8 cellular contexts compared by ENCODE assay signal in genomic region chr10:99630439-99630838, GRCh38. TPM values are rescaled to one million over a fixed set of nuclear protein-coding genes. Genes with fewer than 3 reads are reported as not detected.
DNase-seq lines count a peak whose midpoint lies in the region; ATAC-seq and TF ChIP-seq lines count a peak whose summit lies in the region.

No MANE protein-coding gene starts in this region.

- no peaks in the 10 kb centered on the region; the same call in 1 of the 2 replicates for H3K27me3 ChIP-seq in H7 (ENCODE audit: control insufficient read depth, insufficient read depth, low read length)

- peak; percentile 1 for DNase-seq in COLO668 (lab: John Stamatoyannopoulos, UW; ENCODE audit: unreplicated experiment)
- DNase-seq in left kidney (ENCODE audit: low read depth, low spot score), result peak; percentile 54
- DNase-seq in H7, result no peak
- no peak for DNase-seq in inferior parietal cortex (ENCODE audit: extremely low spot score)
- no peak for DNase-seq in activated T-cell treated with anti-CD3 and anti-CD28 coated beads, Interleukin-2, amount 50 U/mL, for 1 hour

- ATAC-seq in HG03432 (IDR thresholded peaks at IDR 0.05; ENCODE audit: unreplicated experiment) (peak; percentile 52), HG02759 (IDR thresholded peaks at IDR 0.05; ENCODE audit: unreplicated experiment) (no peak)

- H3K27ac ChIP-seq in VCaP, result no peak overlapping the region; the same call in 1 of the 2 replicates

- H3K4me3 ChIP-seq in H7 (ENCODE audit: insufficient read depth, low read depth, low read length), result no peak overlapping the region

- no peaks in the 10 kb centered on the region for H3K36me3 ChIP-seq in H7 (replicated peaks; ENCODE audit: control insufficient read depth, insufficient read depth, low read length)

- TF ChIP-seq CTCF in VCaP (conservative IDR thresholded peaks at IDR 0.05), result peak; percentile 78

RNA-seq across cellular contexts. Expression of gene SLC25A28, which starts 10.2 kb away (rescaled TPM):
- 21.5 and 24.0 TPM in 2 replicates for total RNA-seq in H7 (2014; rRNA removed; shearing (Covaris generic))

RNA-seq across cellular contexts. Expression of gene ENTPD7, which starts 28.9 kb away (rescaled TPM):
- total RNA-seq in H7 (2014; rRNA removed; shearing (Covaris generic)), result 8.2 and 8.6 TPM in 2 replicates

Comparison
In these comparisons a context has a peak if more than half of its experiments do, and no peak if none do; other contexts are left out.
1. DNase-seq: peak in COLO668 (single experiment) and left kidney (single experiment); none in H7 (single experiment), inferior parietal cortex (single experiment) and activated T-cell treated with anti-CD3 and anti-CD28 coated beads, Interleukin-2, amount 50 U/mL, for 1 hour (single experiment).